ENCODE assay signal across 8 cellular contexts in the genomic region with DNA sequence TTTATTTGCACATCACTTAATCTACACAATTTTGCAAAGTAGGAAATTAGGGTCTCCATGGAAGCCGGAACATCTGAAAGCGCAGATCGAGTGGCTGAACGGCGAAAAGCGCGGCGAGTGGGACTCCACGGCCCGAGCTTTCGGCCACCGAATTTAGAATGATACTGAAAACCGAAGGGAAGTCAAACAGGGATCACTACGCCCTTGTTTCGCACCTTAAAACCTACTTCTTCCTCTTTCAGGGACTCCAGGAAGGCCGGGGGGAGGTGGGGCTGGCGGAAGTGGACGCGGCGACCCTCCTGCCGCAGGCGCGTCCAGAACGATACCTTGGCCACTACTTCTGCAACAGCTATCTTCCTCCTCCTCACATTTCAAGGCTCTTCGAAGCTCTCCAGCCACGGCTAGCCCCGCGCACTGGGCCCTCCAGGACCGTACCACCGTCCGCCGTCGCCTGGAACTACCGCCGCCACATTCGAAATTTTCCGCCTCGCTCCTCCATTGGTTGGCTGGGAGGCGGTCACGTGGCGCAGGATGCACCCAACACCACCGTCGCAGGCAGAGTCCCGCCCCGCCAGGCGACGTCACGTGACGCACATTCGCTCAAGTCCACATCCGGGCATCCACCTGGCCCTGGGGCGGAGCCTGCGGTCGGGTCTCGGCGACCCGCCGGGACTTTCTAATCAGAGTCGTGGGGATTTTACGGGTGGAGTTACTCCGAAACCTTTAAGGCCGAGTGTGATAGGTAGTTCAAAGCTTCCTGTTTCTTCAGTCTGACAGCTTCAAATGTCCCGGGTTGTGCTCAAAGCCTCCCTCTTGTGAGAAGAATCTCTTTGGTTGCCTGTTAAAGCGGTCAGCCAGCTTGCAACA. TPM values are rescaled to one million over a fixed set of nuclear protein-coding genes. Genes with fewer than 3 reads are reported as not detected.
DNase-seq lines count a peak whose midpoint lies in the region; ATAC-seq, FAIRE-seq and TF ChIP-seq lines count a peak whose summit lies in the region.

A gene (minus strand): TSS at position 474 of the 867 bp plus-strand sequence. CDS start 2,179 bp downstream, outside the sequence.

- no peaks in the 10 kb centered on the region for H3K9me3 ChIP-seq in prostate gland

- peak; percentile 96 for FAIRE-seq in urothelium cell line (lab: Jason Lieb, UNC)

- DNase-seq in NCI-H1694 (lab: John Stamatoyannopoulos, UW) (peak; percentile 53), amygdala (lab: John Stamatoyannopoulos, UW) (peak; percentile 76 to 99 (median 96)), left ventricle myocardium superior (peak; percentile 100), prostate gland (ENCODE audit: low spot score) (peak; percentile 99), urothelium cell line (ENCODE audit: low spot score) (peak; percentile 98)

- no peaks in the 10 kb centered on the region for H3K36me3 ChIP-seq in prostate gland

- peak in 2 of 4 experiments; percentile 29 to 34 for TF ChIP-seq CTCF in prostate gland (IDR thresholded peaks at IDR 0.05)

- H3K4me3 ChIP-seq in prostate gland: peak within 1 kb of the TSS; percentile 57 to 58

- H3K27me3 ChIP-seq in prostate gland (replicated peaks; ENCODE audit: insufficient read depth): no peaks in the 10 kb centered on the region

- H3K4me1 ChIP-seq in prostate gland (replicated peaks): no peaks in the 10 kb centered on the region

- intact Hi-C loops in T-helper 1 cell treated with Interleukin-12 subunit alpha and Interleukin-12 subunit beta and Interleukin-4 antibody, amounts not matched to agents 30 ng/mL and 1 ng/mL, for 36 hours (cut with micrococcal nuclease): loop anchor here (1.0 to 5.0 kb wide), 8 partner anchors 26 to 1754 kb away; a partner anchor contains a TSS
- intact Hi-C loops in left ventricle myocardium superior (cut with micrococcal nuclease) (no loop called here), prostate gland (cut with DNase I) (loop anchor here (2.0 to 5.0 kb wide), 3 partner anchors 39 to 239 kb away; a partner anchor contains a TSS)

- peak; percentile 94 for ATAC-seq in HG02884 (IDR thresholded peaks at IDR 0.05; ENCODE audit: unreplicated experiment)
- peak; percentile 100 for ATAC-seq in left ventricle myocardium superior

- TF ChIP-seq POLR2A in GM15510 (IDR thresholded peaks at IDR 0.05; ENCODE audit: borderline replicate concordance, extremely low read depth, insufficient read length): peak; percentile 83
- peak; percentile 84 for TF ChIP-seq POLR2A in prostate gland (IDR thresholded peaks at IDR 0.05)

- under 1% methylated on average over 64 of the region's 64 CpGs for WGBS in prostate gland

- peak within 1 kb of the TSS; percentile 88 to 95 for H3K27ac ChIP-seq in prostate gland

RNA-seq across cellular contexts. Expression of the gene that starts here (rescaled TPM):
- 22.1 and 24.0 TPM in 2 replicates for total RNA-seq in T-helper 1 cell treated with Interleukin-12 subunit alpha and Interleukin-12 subunit beta and Interleukin-4 antibody, amounts not matched to agents 30 ng/mL and 1 ng/mL, for 36 hours
- total RNA-seq in left ventricle myocardium superior: 0.17 TPM
- total RNA-seq in prostate gland: 1 to 10 TPM in 1 of 2 donors, under 1 TPM in 1; 0.41 to 7.3 TPM

Comparison
In these comparisons a context has a peak if more than half of its experiments do, and no peak if none do; other contexts are left out.
1. Peak in every context shown above with its lines: DNase-seq, ATAC-seq, H3K4me3 ChIP-seq and H3K27ac ChIP-seq.
2. Peak in DNase-seq and ATAC-seq in left ventricle myocardium superior; RNA of the gene not detected or under 1 TPM.